Comparison of ENCODE assay signal across 1 cellular context in genomic region chr7:135509589-135509838, GRCh38.
TF ChIP-seq lines count a peak whose summit lies in the region.

No MANE protein-coding gene starts in this region.

TF ChIP-seq in HepG2, 621 proteins besides CTCF, POLR2A, EP300 and RAD21 (continued from another document):
- TF ChIP-seq ZBTB2 (CRISPR knock-in tag; IDR thresholded peaks at IDR 0.05; ENCODE audit: low read depth), result 0 out of 2 replicates have a peak, but pooled peaks have one; percentile 20
- 0 out of 2 replicates have a peak, but pooled peaks have one; percentile 24 for TF ChIP-seq ZFP90 (CRISPR knock-in tag; IDR thresholded peaks at IDR 0.05; ENCODE audit: borderline replicate concordance)
- TF ChIP-seq NKX3-1 (CRISPR knock-in tag; IDR thresholded peaks at IDR 0.05), result 0 out of 2 replicates have a peak, but pooled peaks have one; percentile 25
